In genomic region chr17:82205720-82206508, GRCh38 we compare ENCODE assay signal across 8 cellular contexts. TPM values are rescaled to one million over a fixed set of nuclear protein-coding genes. Genes with fewer than 3 reads are reported as not detected.
DNase-seq lines count a peak whose midpoint lies in the region; ATAC-seq, FAIRE-seq and TF ChIP-seq lines count a peak whose summit lies in the region.

No MANE protein-coding gene starts in this region.

- H4K8ac ChIP-seq in mesenchymal stem cell (ENCODE audit: low read length): peak overlapping the region; percentile 41

- peak overlapping the region; percentile 10 for H2AK5ac ChIP-seq in mesenchymal stem cell (ENCODE audit: low read length, severe bottlenecking)

- no peaks in the 10 kb centered on the region for H3K27me3 Mint-ChIP-seq in activated CD8-positive, alpha-beta T cell treated with anti-CD3 and anti-CD28 coated beads, Interleukin-2, amount 10 ng/mL, durations not matched to agents 7 days and 5 days (ENCODE audit: low read depth)
- no peaks in the 10 kb centered on the region for H3K27me3 Mint-ChIP-seq in effector memory CD8-positive, alpha-beta T cell

- peaks cover 9 to 13% of the 10 kb centered on the region in 2 experiments for H3K36me3 ChIP-seq in mesenchymal stem cell (ENCODE audit: control insufficient read depth in 1 of 2, insufficient read depth in 2 of 2, low read depth in 1 of 2, low read length in 2 of 2)

- WGBS in mesenchymal stem cell: 29% methylated on average over 21 of the region's 21 CpGs

- peak overlapping the region; percentile 28 to 76 for H3K18ac ChIP-seq in mesenchymal stem cell (ENCODE audit: low read depth in 1 of 2, low read length in 2 of 2)

- TF ChIP-seq POLR2A in GM12891 (IDR thresholded peaks at IDR 0.05; ENCODE audit: low read depth, low read length): peak; percentile 95

- H3K27ac Mint-ChIP-seq in activated CD8-positive, alpha-beta T cell treated with anti-CD3 and anti-CD28 coated beads, Interleukin-2, amount 10 ng/mL, durations not matched to agents 7 days and 5 days: peak overlapping the region; percentile 96
- H3K27ac Mint-ChIP-seq in effector memory CD8-positive, alpha-beta T cell: peak overlapping the region; percentile 93

- peak overlapping the region in 1 of 2 experiments; percentile 47 for H2BK12ac ChIP-seq in mesenchymal stem cell (ENCODE audit: low read length in 2 of 2)

- peak overlapping the region; percentile 9 for H3K27ac ChIP-seq in mesenchymal stem cell (ENCODE audit: low read length, poor library complexity, severe bottlenecking)

- H3K27me3 ChIP-seq in mesenchymal stem cell (ENCODE audit: control insufficient read depth in 1 of 2, insufficient read depth in 1 of 2, low read length in 2 of 2): no peaks in the 10 kb centered on the region

- H3K79me1 ChIP-seq in mesenchymal stem cell (replicated peaks; ENCODE audit: low read length, poor library complexity, severe bottlenecking): peaks cover 22% of the 10 kb centered on the region

- no peak overlapping the region for H2BK15ac ChIP-seq in mesenchymal stem cell (ENCODE audit: low read depth, poor library complexity, severe bottlenecking)

- CTCF ChIA-PET in activated CD8-positive, alpha-beta T cell treated with anti-CD3 and anti-CD28 coated beads, Interleukin-2, amount 10 ng/mL, durations not matched to agents 7 days and 5 days (lab: Charles Lee): interaction anchor here (0.7 to 3.6 kb wide), 23 partner anchors 8 to 280 kb away, joined by 3 to 22 read pairs (median 4); partner anchors contain the start of gene SLC16A3

- H2BK120ac ChIP-seq in mesenchymal stem cell (ENCODE audit: low read depth, low read length): no peak overlapping the region

- peak overlapping the region; percentile 62 for H3K4me3 Mint-ChIP-seq in activated CD8-positive, alpha-beta T cell treated with anti-CD3 and anti-CD28 coated beads, Interleukin-2, amount 10 ng/mL, durations not matched to agents 7 days and 5 days
- peak overlapping the region; percentile 60 to 68 for H3K4me3 Mint-ChIP-seq in effector memory CD8-positive, alpha-beta T cell

- FAIRE-seq in GM12891 (lab: Jason Lieb, UNC): peak; percentile 89

- peak overlapping the region in 1 of 2 experiments; percentile 54 for H3K4ac ChIP-seq in mesenchymal stem cell (ENCODE audit: low read depth in 1 of 2, low read length in 2 of 2)

- peak; percentile 76 for ATAC-seq in activated CD8-positive, alpha-beta T cell treated with anti-CD3 and anti-CD28 coated beads, Interleukin-2, amount 10 ng/mL, durations not matched to agents 7 days and 5 days
- ATAC-seq in effector memory CD8-positive, alpha-beta T cell (replicated peaks): peak; percentile 92
- ATAC-seq in HG03520 (IDR thresholded peaks at IDR 0.05; ENCODE audit: unreplicated experiment): no peak

- H2AFZ ChIP-seq in mesenchymal stem cell (ENCODE audit: low read depth, low read length): peak overlapping the region; percentile 75

- DNase-seq in GM12891 (ENCODE audit: insufficient read length, low spot score): peak; percentile 79
- DNase-seq in HUDEP-2 (lab: John Stamatoyannopoulos, UW; ENCODE audit: unreplicated experiment in 76 of 76): peak in 74 of 76 experiments; percentile 14 to 89 (median 68)
- peak; percentile 80 to 86 for DNase-seq in NOMO-1 (lab: John Stamatoyannopoulos, UW; ENCODE audit: unreplicated experiment in 2 of 2)
- peak; percentile 90 for DNase-seq in activated CD8-positive, alpha-beta T cell treated with anti-CD3 and anti-CD28 coated beads, Interleukin-2, amount 10 ng/mL, durations not matched to agents 7 days and 5 days
- DNase-seq in effector memory CD8-positive, alpha-beta T cell: peak; percentile 70 to 80 (median 73)
- DNase-seq in mesenchymal stem cell: peak; percentile 89
- peak; percentile 63 to 70 for DNase-seq in stimulated activated CD8-positive, alpha-beta memory T cell treated with anti-CD3 and anti-CD28 coated beads, Interleukin-15, amount 100 ng/mL, for 48 hours (ENCODE audit: low read depth in 2 of 2)

- H3K4me3 ChIP-seq in mesenchymal stem cell (ENCODE audit: insufficient read depth in 1 of 2, low read depth in 1 of 2, low read length in 2 of 2): peak overlapping the region in 1 of 2 experiments; percentile 52

- peaks cover 16% of the 10 kb centered on the region for H3K36me3 Mint-ChIP-seq in activated CD8-positive, alpha-beta T cell treated with anti-CD3 and anti-CD28 coated beads, Interleukin-2, amount 10 ng/mL, durations not matched to agents 7 days and 5 days (ENCODE audit: low read depth)
- H3K36me3 Mint-ChIP-seq in effector memory CD8-positive, alpha-beta T cell (ENCODE audit: insufficient read depth): peaks cover 6% of the 10 kb centered on the region

- peak overlapping the region; percentile 88 for H3K9ac ChIP-seq in mesenchymal stem cell (ENCODE audit: low read length)

- no peak overlapping the region for H2BK5ac ChIP-seq in mesenchymal stem cell (ENCODE audit: low read depth, low read length, poor library complexity, severe bottlenecking)

- peaks cover 67% of the 10 kb centered on the region for H3K4me1 Mint-ChIP-seq in activated CD8-positive, alpha-beta T cell treated with anti-CD3 and anti-CD28 coated beads, Interleukin-2, amount 10 ng/mL, durations not matched to agents 7 days and 5 days (ENCODE audit: low read depth)
- H3K4me1 Mint-ChIP-seq in effector memory CD8-positive, alpha-beta T cell (ENCODE audit: low read depth in 2 of 2): peaks cover 24 to 25% of the 10 kb centered on the region in 2 donors

- peak overlapping the region in 1 of 2 experiments; percentile 67 for H3K14ac ChIP-seq in mesenchymal stem cell (ENCODE audit: low read length in 2 of 2)

- peak overlapping the region; percentile 18 for H3K4me2 ChIP-seq in mesenchymal stem cell (ENCODE audit: low read length, poor library complexity, severe bottlenecking)

- POLR2A ChIA-PET in activated CD8-positive, alpha-beta T cell treated with anti-CD3 and anti-CD28 coated beads, Interleukin-2, amount 10 ng/mL, durations not matched to agents 7 days and 5 days (lab: Charles Lee): interaction anchor here (0.5 to 1.5 kb wide), 7 partner anchors 9 to 125 kb away, joined by 3 to 5 read pairs (median 4); partner anchors contain the start of gene SLC16A3

- H3K23ac ChIP-seq in mesenchymal stem cell (ENCODE audit: low read length in 2 of 2): no peak overlapping the region

- peak overlapping the region; percentile 40 for H4K91ac ChIP-seq in mesenchymal stem cell (ENCODE audit: low read length)

- peaks cover 27% of the 10 kb centered on the region for H3K4me1 ChIP-seq in mesenchymal stem cell (ENCODE audit: control insufficient read depth, insufficient read depth, low read depth, low read length)

- H3K9me3 Mint-ChIP-seq in activated CD8-positive, alpha-beta T cell treated with anti-CD3 and anti-CD28 coated beads, Interleukin-2, amount 10 ng/mL, durations not matched to agents 7 days and 5 days (ENCODE audit: insufficient read depth): no peaks in the 10 kb centered on the region
- no peaks in the 10 kb centered on the region for H3K9me3 Mint-ChIP-seq in effector memory CD8-positive, alpha-beta T cell

- H3K9me3 ChIP-seq in mesenchymal stem cell (ENCODE audit: control insufficient read depth, low read length): no peaks in the 10 kb centered on the region

TF ChIP-seq in GM12891, 5 proteins besides CTCF, POLR2A, EP300 and RAD21:
- TF ChIP-seq TAF1 (IDR thresholded peaks at IDR 0.05; ENCODE audit: low read depth, low read length) (no peak), POLR2AphosphoS5 (IDR thresholded peaks at IDR 0.05; ENCODE audit: low read depth, low read length) (peak; percentile 81), POU2F2 (IDR thresholded peaks at IDR 0.05; ENCODE audit: low read depth, low read length) (peak; percentile 61; the same call in 1 of the 2 replicates), SPI1 (IDR thresholded peaks at IDR 0.05; ENCODE audit: low read depth, low read length) (no peak)

RNA-seq across cellular contexts. Expression of gene CCDC57, which starts 6.7 kb away (rescaled TPM):
- 62.4 TPM for polyA plus RNA-seq in GM12891 (2012; ENCODE audit: low read depth, missing spikeins)
- 10 to 100 TPM; 78.3 to 84.7 TPM for total RNA-seq in activated CD8-positive, alpha-beta T cell treated with anti-CD3 and anti-CD28 coated beads, Interleukin-2, amount 10 ng/mL, durations not matched to agents 7 days and 5 days
- 20.2 TPM for polyA plus RNA-seq in mesenchymal stem cell (2013, experiment 1 of 2)
- 19.0 TPM for polyA plus RNA-seq in mesenchymal stem cell (2013, experiment 2 of 2)

RNA-seq across cellular contexts. Expression of gene SLC16A3, which starts 22.9 kb away (rescaled TPM):
- polyA plus RNA-seq in GM12891 (2012; ENCODE audit: low read depth, missing spikeins): 92.3 TPM
- 100 to 1,000 TPM; 257 to 264 TPM for total RNA-seq in activated CD8-positive, alpha-beta T cell treated with anti-CD3 and anti-CD28 coated beads, Interleukin-2, amount 10 ng/mL, durations not matched to agents 7 days and 5 days
- 217 TPM for polyA plus RNA-seq in mesenchymal stem cell (2013, experiment 1 of 2)
- 200 TPM for polyA plus RNA-seq in mesenchymal stem cell (2013, experiment 2 of 2)
